Comparison of ENCODE assay signal across 7 cellular contexts in the genomic region with DNA sequence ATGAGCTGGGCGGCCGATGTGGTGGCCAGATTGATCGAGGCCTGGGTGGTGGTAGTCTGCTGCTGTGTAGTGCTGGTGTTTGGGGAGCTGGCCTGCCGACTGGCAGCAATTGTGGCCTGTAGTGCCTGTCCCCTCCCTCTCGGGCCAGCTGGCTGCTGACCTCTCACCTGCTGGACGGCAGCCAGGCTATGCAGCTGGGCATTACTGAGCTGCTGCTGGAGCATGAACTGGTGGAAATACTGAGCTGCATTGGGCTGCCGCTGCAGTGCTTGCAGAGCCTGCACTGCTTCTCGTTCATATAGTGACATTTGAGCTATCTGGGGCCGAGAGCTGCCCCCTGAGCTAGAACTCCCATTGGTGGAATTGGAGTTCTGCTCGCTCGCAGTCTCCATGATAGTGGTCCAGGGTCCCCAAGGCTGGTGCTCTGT. TPM values are rescaled to one million over a fixed set of nuclear protein-coding genes. Genes with fewer than 3 reads are reported as not detected.
"Had no signal": no experiment of that assay in that cellular context is flagged by ENCODE, and none has a peak within 500 bp of the region (broad histone marks: within the 10 kb centered on the region; RNA-seq: fewer than 3 reads in every experiment).

No MANE protein-coding gene starts in this region.

RNA-seq across cellular contexts. Expression of a gene that starts 11.6 kb away (rescaled TPM):
- total RNA-seq: activated naive CD8-positive, alpha-beta T cell treated with anti-CD3 and anti-CD28 coated beads, Interleukin-2, amount 10 ng/mL, durations not matched to agents 7 days and 5 days; gastrocnemius medialis; heart right ventricle; Right ventricle myocardium superior; T-cell; thyroid gland; vagina had no signal
- polyA plus RNA-seq: heart right ventricle had no signal

RNA-seq across cellular contexts. Expression of a gene that starts 14.1 kb away (rescaled TPM):
- total RNA-seq: activated naive CD8-positive, alpha-beta T cell treated with anti-CD3 and anti-CD28 coated beads, Interleukin-2, amount 10 ng/mL, durations not matched to agents 7 days and 5 days; gastrocnemius medialis; heart right ventricle; Right ventricle myocardium superior; T-cell; thyroid gland; vagina had no signal
- polyA plus RNA-seq: heart right ventricle had no signal

RNA-seq across cellular contexts. Expression of a gene that starts 29.5 kb away (rescaled TPM):
- total RNA-seq: activated naive CD8-positive, alpha-beta T cell treated with anti-CD3 and anti-CD28 coated beads, Interleukin-2, amount 10 ng/mL, durations not matched to agents 7 days and 5 days; gastrocnemius medialis; heart right ventricle; Right ventricle myocardium superior; T-cell; thyroid gland; vagina had no signal
- polyA plus RNA-seq: heart right ventricle had no signal

RNA-seq across cellular contexts. Expression of a gene that starts 51.6 kb away (rescaled TPM):
- total RNA-seq: activated naive CD8-positive, alpha-beta T cell treated with anti-CD3 and anti-CD28 coated beads, Interleukin-2, amount 10 ng/mL, durations not matched to agents 7 days and 5 days; gastrocnemius medialis; heart right ventricle; Right ventricle myocardium superior; T-cell; thyroid gland; vagina had no signal
- polyA plus RNA-seq: heart right ventricle had no signal

RNA-seq across cellular contexts. Expression of a gene that starts 55.5 kb away (rescaled TPM):
- total RNA-seq: activated naive CD8-positive, alpha-beta T cell treated with anti-CD3 and anti-CD28 coated beads, Interleukin-2, amount 10 ng/mL, durations not matched to agents 7 days and 5 days; gastrocnemius medialis; Right ventricle myocardium superior; T-cell; thyroid gland; vagina had no signal
- polyA plus RNA-seq: heart right ventricle had no signal
